ENCODE assay signal across 1 cellular context in the genomic region with DNA sequence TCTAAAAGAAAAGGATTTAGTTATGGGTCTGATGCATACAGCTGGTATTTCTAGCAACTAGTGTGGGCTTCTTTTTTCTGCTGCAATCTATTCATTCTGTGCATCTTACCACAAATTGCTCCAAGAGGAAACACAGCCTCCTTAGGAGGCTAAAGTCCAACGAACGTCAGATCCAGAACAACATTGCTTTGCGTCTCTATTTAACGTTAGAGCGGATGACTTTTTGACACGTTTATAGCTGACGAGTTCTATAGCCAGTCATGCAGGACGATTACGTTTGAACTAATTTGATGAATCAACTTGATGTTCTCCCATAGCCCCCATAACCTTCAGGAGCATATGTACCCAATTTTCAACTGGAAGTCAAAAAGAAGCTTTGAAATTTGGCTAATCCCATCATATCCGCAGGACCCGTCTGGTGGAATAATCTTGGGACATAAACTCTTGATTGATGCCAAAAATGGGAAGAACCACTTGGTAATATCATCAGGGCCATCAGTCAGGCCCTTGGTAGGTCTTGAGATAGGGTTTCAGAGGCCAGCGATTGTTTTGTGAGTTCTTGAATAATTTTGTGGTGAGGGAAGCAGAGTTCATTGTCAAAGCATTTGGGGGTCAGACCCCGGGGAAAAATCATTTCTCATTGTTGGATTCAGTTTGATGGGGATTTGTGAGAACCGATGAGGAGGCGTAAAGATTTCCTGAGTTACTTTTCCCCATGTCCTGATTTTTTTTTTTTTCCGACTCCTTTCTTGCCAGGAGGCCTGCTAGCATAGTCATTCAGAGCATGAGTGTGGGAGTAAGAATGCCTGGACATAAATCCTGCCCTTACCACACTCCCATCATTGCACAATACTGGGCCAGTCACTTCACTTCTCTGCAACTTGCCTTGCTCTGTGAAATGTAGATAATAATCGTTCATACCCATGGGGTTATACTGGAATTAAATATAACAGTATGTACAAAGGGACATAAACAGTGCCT.
A peak's percentile ranks its signal among the peaks of the same experiment; 100 is the strongest.
TF ChIP-seq lines count a peak whose summit lies in the region.

No MANE protein-coding gene starts in this region.

TF ChIP-seq in K562, 482 proteins besides CTCF, POLR2A, EP300 and RAD21:
- TF ChIP-seq MTF1 (CRISPR knock-in tag; IDR thresholded peaks at IDR 0.05; ENCODE audit: borderline replicate concordance) = no peak
- no peak for TF ChIP-seq CBX1 (IDR thresholded peaks at IDR 0.05; ENCODE audit: low read depth)
- TF ChIP-seq ZFX (CRISPR knock-in tag; IDR thresholded peaks at IDR 0.05) = no peak
- TF ChIP-seq CEBPG (CRISPR knock-in tag; IDR thresholded peaks at IDR 0.05) = no peak
- TF ChIP-seq CEBPG (tag; conservative IDR thresholded peaks at IDR 0.05 in 1 of 2, IDR thresholded peaks at IDR 0.05 in 1 of 2) = peak; percentile 14 to 83; a peak in 2 of 4 replicates
- no peak for TF ChIP-seq MXI1 (IDR thresholded peaks at IDR 0.05; ENCODE audit: low read depth, low read length)
- TF ChIP-seq CEBPB (tag; IDR thresholded peaks at IDR 0.05) = peak; percentile 68
- TF ChIP-seq, protein P1, sequence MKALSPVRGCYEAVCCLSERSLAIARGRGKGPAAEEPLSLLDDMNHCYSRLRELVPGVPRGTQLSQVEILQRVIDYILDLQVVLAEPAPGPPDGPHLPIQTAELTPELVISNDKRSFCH (CRISPR knock-in tag; IDR thresholded peaks at IDR 0.05) = no peak
- TF ChIP-seq, protein P1 (tag; IDR thresholded peaks at IDR 0.05) = no peak
- TF ChIP-seq, protein P2, sequence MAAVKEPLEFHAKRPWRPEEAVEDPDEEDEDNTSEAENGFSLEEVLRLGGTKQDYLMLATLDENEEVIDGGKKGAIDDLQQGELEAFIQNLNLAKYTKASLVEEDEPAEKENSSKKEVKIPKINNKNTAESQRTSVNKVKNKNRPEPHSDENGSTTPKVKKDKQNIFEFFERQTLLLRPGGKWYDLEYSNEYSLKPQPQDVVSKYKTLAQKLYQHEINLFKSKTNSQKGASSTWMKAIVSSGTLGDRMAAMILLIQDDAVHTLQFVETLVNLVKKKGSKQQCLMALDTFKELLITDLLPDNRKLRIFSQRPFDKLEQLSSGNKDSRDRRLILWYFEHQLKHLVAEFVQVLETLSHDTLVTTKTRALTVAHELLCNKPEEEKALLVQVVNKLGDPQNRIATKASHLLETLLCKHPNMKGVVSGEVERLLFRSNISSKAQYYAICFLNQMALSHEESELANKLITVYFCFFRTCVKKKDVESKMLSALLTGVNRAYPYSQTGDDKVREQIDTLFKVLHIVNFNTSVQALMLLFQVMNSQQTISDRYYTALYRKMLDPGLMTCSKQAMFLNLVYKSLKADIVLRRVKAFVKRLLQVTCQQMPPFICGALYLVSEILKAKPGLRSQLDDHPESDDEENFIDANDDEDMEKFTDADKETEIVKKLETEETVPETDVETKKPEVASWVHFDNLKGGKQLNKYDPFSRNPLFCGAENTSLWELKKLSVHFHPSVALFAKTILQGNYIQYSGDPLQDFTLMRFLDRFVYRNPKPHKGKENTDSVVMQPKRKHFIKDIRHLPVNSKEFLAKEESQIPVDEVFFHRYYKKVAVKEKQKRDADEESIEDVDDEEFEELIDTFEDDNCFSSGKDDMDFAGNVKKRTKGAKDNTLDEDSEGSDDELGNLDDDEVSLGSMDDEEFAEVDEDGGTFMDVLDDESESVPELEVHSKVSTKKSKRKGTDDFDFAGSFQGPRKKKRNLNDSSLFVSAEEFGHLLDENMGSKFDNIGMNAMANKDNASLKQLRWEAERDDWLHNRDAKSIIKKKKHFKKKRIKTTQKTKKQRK (IDR thresholded peaks at IDR 0.05; ENCODE audit: borderline replicate concordance, low read depth, low read length) = no peak
